In the genomic region with DNA sequence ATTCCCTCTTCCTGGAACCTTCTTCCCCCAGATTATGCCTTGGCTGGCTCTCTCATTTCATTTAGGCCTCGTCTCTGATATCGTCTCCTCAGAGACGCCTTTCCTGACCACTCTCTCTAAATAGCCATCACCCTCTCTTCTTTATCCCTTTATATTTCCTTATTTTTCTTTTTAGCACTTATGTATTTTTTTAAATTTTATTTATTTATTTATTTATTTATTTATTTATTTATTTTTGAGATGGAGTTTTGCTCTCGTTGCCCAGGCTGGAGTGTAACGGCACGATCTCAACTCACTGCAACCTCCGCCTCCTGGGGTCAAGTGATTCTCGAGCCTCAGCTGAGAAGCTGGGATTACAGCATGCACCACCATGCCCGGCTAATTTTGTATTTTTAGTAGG, we compare ENCODE assay signal across 7 cellular contexts.
"Had no signal": no experiment of that assay in that cellular context is flagged by ENCODE, and none has a peak within 500 bp of the region (broad histone marks: within the 10 kb centered on the region; RNA-seq: fewer than 3 reads in every experiment).

No MANE protein-coding gene starts in this region.

- H3K4me1 ChIP-seq: HAP-1 had no signal

- H3K4me3 ChIP-seq: HAP-1, K562 had no signal

- H3K36me3 ChIP-seq: HAP-1 had no signal

- ATAC-seq: HCT116, K562 had no signal

- DNase-seq: GOT3, H7, IMR-90, KG1 had no signal
